Comparison of ENCODE assay signal across 17 cellular contexts in genomic region chr4:117156806-117157205, GRCh38.
DNase-seq lines count a peak whose midpoint lies in the region; ATAC-seq, FAIRE-seq and TF ChIP-seq lines count a peak whose summit lies in the region.
"Had no signal": no experiment of that assay in that cellular context is flagged by ENCODE, and none has a peak within 500 bp of the region (broad histone marks: within the 10 kb centered on the region; RNA-seq: fewer than 3 reads in every experiment).

No MANE protein-coding gene starts in this region.

- DNase-seq in DND-41 (no peak), NCI-H524 treated with DMSO at 0.1 percent for 48 hours (lab: John Stamatoyannopoulos, UW) (peak; percentile 33), H1 (ENCODE audit: low read depth in 1 of 2, low spot score in 2 of 2) (no peak), Karpas-422 (no peak)
- no peak for DNase-seq in CD8-positive, alpha-beta memory T cell
- DNase-seq: BE2C; Caco-2; CD8-positive, alpha-beta T cell; DMS 273 treated with DMSO at 0.1 percent for 48 hours; IMR-90; KBM-7 had no signal

- H3K9me3 ChIP-seq in DND-41 (ENCODE audit: insufficient read depth, low read length, severe bottlenecking) (peaks cover 2% of the 10 kb centered on the region), H1 (ENCODE audit: insufficient read depth in 2 of 2, low read depth in 1 of 2, low read length in 1 of 2) (no peaks in the 10 kb centered on the region), Karpas-422 (ENCODE audit: low read length) (peaks cover 25% of the 10 kb centered on the region)
- no peaks in the 10 kb centered on the region for H3K9me3 ChIP-seq in CD8-positive, alpha-beta memory T cell (ENCODE audit: low read length)
- H3K9me3 ChIP-seq: BE2C, Caco-2 had no signal

- H3K9me2 ChIP-seq in Karpas-422 (replicated peaks; ENCODE audit: insufficient read depth, low read length): no peaks in the 10 kb centered on the region

- no peak overlapping the region for H3K4ac ChIP-seq in H1 (replicated peaks; ENCODE audit: insufficient read length, low read depth, low read length)

- H3K27ac ChIP-seq in DND-41 (ENCODE audit: low read length): no peak overlapping the region
- H3K27ac ChIP-seq in H1 (ENCODE audit: low read depth, low read length): no peak overlapping the region
- no peak overlapping the region for H3K27ac ChIP-seq in CD8-positive, alpha-beta memory T cell (ENCODE audit: low read depth, low read length)
- no peak overlapping the region for H3K27ac ChIP-seq in Karpas-422 (ENCODE audit: low read length)
- H3K27ac ChIP-seq: C4-2B had no signal

- H3K23me2 ChIP-seq in H1 (ENCODE audit: low read depth, low read length): no peaks in the 10 kb centered on the region

- no peaks in the 10 kb centered on the region for H3K4me1 ChIP-seq in DND-41 (ENCODE audit: insufficient read depth, low read length)
- H3K4me1 ChIP-seq in H1 (replicated peaks in 1 of 4; ENCODE audit: control insufficient read depth in 3 of 4, insufficient read depth in 4 of 4, low read length in 3 of 4): peaks cover 0 to 4% (median 0%) of the 10 kb centered on the region in 4 experiments; a peak in 3 of 7 replicates
- H3K4me1 ChIP-seq in CD8-positive, alpha-beta memory T cell (ENCODE audit: insufficient read depth, low read length): no peaks in the 10 kb centered on the region
- H3K4me1 ChIP-seq in Karpas-422 (ENCODE audit: low read length): no peaks in the 10 kb centered on the region
- H3K4me1 ChIP-seq: BE2C, Caco-2 had no signal

- no peak overlapping the region for H3K4me3 ChIP-seq in DND-41 (ENCODE audit: low read depth in 1 of 2, low read length in 2 of 2)
- no peak overlapping the region for H3K4me3 ChIP-seq in H1 (ENCODE audit: extremely low read depth in 1 of 4, insufficient read depth in 2 of 4, low read depth in 3 of 4, low read length in 4 of 4)
- H3K4me3 ChIP-seq in CD8-positive, alpha-beta memory T cell (ENCODE audit: low read length): no peak overlapping the region
- no peak overlapping the region for H3K4me3 ChIP-seq in Karpas-422 (ENCODE audit: low read length)
- H3K4me3 ChIP-seq: GM12878 had no signal

- H2BK120ac ChIP-seq in H1 (replicated peaks; ENCODE audit: low read depth, low read length): no peak overlapping the region

- no peak overlapping the region for H3K9ac ChIP-seq in DND-41 (ENCODE audit: low read depth, low read length)
- H3K9ac ChIP-seq in H1 (replicated peaks in 1 of 4; ENCODE audit: extremely low read depth in 1 of 4, low read depth in 3 of 4, low read length in 3 of 4): no peak overlapping the region
- no peak overlapping the region for H3K9ac ChIP-seq in Karpas-422 (ENCODE audit: low read length)

- H3K18ac ChIP-seq in H1 (ENCODE audit: extremely low read depth, low read length): no peak overlapping the region

- peaks cover 0 to 17% (median 2%) of the 10 kb centered on the region in 5 donors for H3K9me3 Mint-ChIP-seq in CD8-positive, alpha-beta memory T cell

- H3K79me2 ChIP-seq in DND-41 (ENCODE audit: insufficient read depth, low read length) (no peaks in the 10 kb centered on the region), H1 (ENCODE audit: control insufficient read depth in 1 of 2, insufficient read depth in 2 of 2, low read length in 2 of 2) (no peaks in the 10 kb centered on the region), Karpas-422 (ENCODE audit: low read length) (no peaks in the 10 kb centered on the region)

- H4K20me1 ChIP-seq in DND-41 (ENCODE audit: insufficient read depth, low read length): no peaks in the 10 kb centered on the region
- H4K20me1 ChIP-seq in H1 (replicated peaks in 1 of 2; ENCODE audit: control insufficient read depth in 1 of 2, insufficient read depth in 2 of 2, low read length in 2 of 2): no peaks in the 10 kb centered on the region
- H4K20me1 ChIP-seq in Karpas-422 (ENCODE audit: insufficient read depth, low read depth, low read length): no peaks in the 10 kb centered on the region

- H3K36me3 ChIP-seq in DND-41 (ENCODE audit: insufficient read depth, low read length) (no peaks in the 10 kb centered on the region), H1 (ENCODE audit: control insufficient read depth in 2 of 4, insufficient read depth in 4 of 4, low read length in 3 of 4) (no peaks in the 10 kb centered on the region), Karpas-422 (ENCODE audit: insufficient read depth, low read length) (no peaks in the 10 kb centered on the region)
- no peaks in the 10 kb centered on the region for H3K36me3 ChIP-seq in CD8-positive, alpha-beta memory T cell (ENCODE audit: insufficient read depth, low read length)
- H3K36me3 ChIP-seq: BE2C had no signal

- H3K36me3 Mint-ChIP-seq in CD8-positive, alpha-beta memory T cell: peaks cover 0 to 2% (median 0%) of the 10 kb centered on the region in 3 donors
- H3K36me3 Mint-ChIP-seq: CD8-positive, alpha-beta T cell had no signal

- TF ChIP-seq RAD21 in H1 (IDR thresholded peaks at IDR 0.05 in 1 of 2, conservative IDR thresholded peaks at IDR 0.05 in 1 of 2; ENCODE audit: low read depth in 2 of 2, low read length in 2 of 2): no peak

- no peak overlapping the region for H3K4me3 Mint-ChIP-seq in CD8-positive, alpha-beta memory T cell
- H3K4me3 Mint-ChIP-seq: CD8-positive, alpha-beta T cell had no signal

- H4K91ac ChIP-seq in H1 (replicated peaks; ENCODE audit: insufficient read length, low read length): no peak overlapping the region

- H2AFZ ChIP-seq in DND-41 (ENCODE audit: low read depth, low read length) (peak overlapping the region; percentile 8; the same call in 1 of the 2 replicates), H1 (ENCODE audit: low read length) (peak overlapping the region; percentile 62; the same call in 1 of the 2 replicates), Karpas-422 (ENCODE audit: low read length) (no peak overlapping the region)

- H3K27ac Mint-ChIP-seq in CD8-positive, alpha-beta memory T cell: no peak overlapping the region
- H3K27ac Mint-ChIP-seq: CD8-positive, alpha-beta T cell had no signal

- no peak overlapping the region for H3K56ac ChIP-seq in H1 (replicated peaks; ENCODE audit: insufficient read length, low read depth, low read length)

- H2BK15ac ChIP-seq in H1 (ENCODE audit: low read length): no peak overlapping the region

- 47% methylated on average over 2 of the region's 2 CpGs; no CpG with 5 or more reads in 1 of the 2 experiments for WGBS in H1 (ENCODE audit: extremely low coverage in 1 of 2, insufficient coverage in 1 of 2, insufficient read length in 1 of 2, insufficient replicate concordance in 2 of 2, low coverage in 1 of 2, low lambda C conversion rate in 2 of 2, missing lambda C conversion rate in 1 of 2), 2 experiments

- H4K5ac ChIP-seq in H1 (ENCODE audit: insufficient read length, low read depth, low read length): no peak overlapping the region

- no peak for TF ChIP-seq POLR2A in H1 (IDR thresholded peaks at IDR 0.05; ENCODE audit: control extremely low read depth in 1 of 2, low read depth in 2 of 2, low read length in 2 of 2)

- no peak overlapping the region for H2BK20ac ChIP-seq in H1 (ENCODE audit: low read length)

- CTCF ChIA-PET in H1 (lab: Charles Lee; ENCODE audit: partially characterized antibody): interaction anchor here (0.6 kb wide), 1 partner anchor 941 kb away, joined by 3 read pairs; no protein-coding TSS in a partner anchor
- CTCF ChIA-PET in CD8-positive, alpha-beta memory T cell (lab: Charles Lee): no interaction called here

- no peaks in the 10 kb centered on the region for H3K4me1 Mint-ChIP-seq in CD8-positive, alpha-beta memory T cell

- no peak overlapping the region for H3K14ac ChIP-seq in H1 (ENCODE audit: insufficient read length)

- no peak for TF ChIP-seq EP300 in H1 (IDR thresholded peaks at IDR 0.05; ENCODE audit: borderline replicate concordance in 1 of 2, low read depth in 2 of 2, low read length in 2 of 2)

- no peak overlapping the region for H4K8ac ChIP-seq in H1 (ENCODE audit: extremely low read depth, insufficient read depth, low read length)

- no peaks in the 10 kb centered on the region for H3K27me3 Mint-ChIP-seq in CD8-positive, alpha-beta memory T cell

- TF ChIP-seq CTCF in DND-41 (IDR thresholded peaks at IDR 0.05; ENCODE audit: borderline replicate concordance, extremely low read depth, low read length, poor library complexity, severe bottlenecking) (no peak), H1 (IDR thresholded peaks at IDR 0.05; ENCODE audit: control extremely low read depth in 1 of 3, insufficient read depth in 1 of 3, low read depth in 1 of 3, low read length in 3 of 3) (no peak)

- H2BK5ac ChIP-seq in H1 (ENCODE audit: low read depth, low read length): no peak overlapping the region

- H3K79me1 ChIP-seq in H1 (ENCODE audit: low read depth, low read length): no peaks in the 10 kb centered on the region

- no peak overlapping the region for H3K4me2 ChIP-seq in DND-41 (ENCODE audit: insufficient read depth, low read length)
- no peak overlapping the region for H3K4me2 ChIP-seq in H1 (ENCODE audit: insufficient read depth in 1 of 2, low read depth in 2 of 2, low read length in 2 of 2)
- H3K4me2 ChIP-seq in Karpas-422 (ENCODE audit: low read depth, low read length, poor library complexity, severe bottlenecking): no peak overlapping the region

- H3K27me3 ChIP-seq in DND-41 (ENCODE audit: insufficient read depth, low read length, poor library complexity): no peaks in the 10 kb centered on the region
- no peaks in the 10 kb centered on the region for H3K27me3 ChIP-seq in H1 (replicated peaks in 1 of 4; ENCODE audit: control insufficient read depth in 3 of 4, extremely low read depth in 1 of 4, insufficient read depth in 3 of 4, low read length in 3 of 4)
- H3K27me3 ChIP-seq in CD8-positive, alpha-beta memory T cell (ENCODE audit: insufficient read depth, low read length, poor library complexity, severe bottlenecking): no peaks in the 10 kb centered on the region
- H3K27me3 ChIP-seq in Karpas-422 (ENCODE audit: low read length): no peaks in the 10 kb centered on the region
- H3K27me3 ChIP-seq: BE2C had no signal

- H3K23ac ChIP-seq in H1 (ENCODE audit: insufficient read length): no peak overlapping the region

- ATAC-seq in DND-41 (ENCODE audit: insufficient read depth, low read depth) (no peak), HG03469 (IDR thresholded peaks at IDR 0.05; ENCODE audit: unreplicated experiment) (no peak), GM18861 (IDR thresholded peaks at IDR 0.05; ENCODE audit: unreplicated experiment) (no peak)
- ATAC-seq: CD8-positive, alpha-beta T cell; GM12878 had no signal

- no peak for FAIRE-seq in H1 (lab: Jason Lieb, UNC)
- FAIRE-seq: A204.1, GM12878, GM18507 had no signal

- POLR2A ChIA-PET in H1 (lab: Charles Lee; ENCODE audit: partially characterized antibody): no interaction called here
- POLR2A ChIA-PET in CD8-positive, alpha-beta memory T cell (lab: Charles Lee): no interaction called here

- H2AK5ac ChIP-seq in H1 (ENCODE audit: low read depth, low read length): no peak overlapping the region

- no peak overlapping the region for H2BK12ac ChIP-seq in H1 (ENCODE audit: low read depth, low read length)

TF ChIP-seq in H1, 55 proteins besides CTCF, POLR2A, EP300 and RAD21:
- TF ChIP-seq RNF2 (IDR thresholded peaks at IDR 0.05; ENCODE audit: borderline replicate concordance, low read depth, low read length, missing control alignments, poor library complexity, severe bottlenecking) (no peak), CHD2 (IDR thresholded peaks at IDR 0.05; ENCODE audit: low read length) (no peak), SIX5 (IDR thresholded peaks at IDR 0.05; ENCODE audit: low read depth, low read length) (no peak), FOSL1 (IDR thresholded peaks at IDR 0.05; ENCODE audit: insufficient read depth, low read depth, low read length) (no peak), NRF1 (IDR thresholded peaks at IDR 0.05; ENCODE audit: low read depth, low read length) (no peak)
